In genomic region chr2:237858294-237859081, GRCh38 we compare ENCODE assay signal across 8 cellular contexts. TPM values are rescaled to one million over a fixed set of nuclear protein-coding genes. Genes with fewer than 3 reads are reported as not detected.
DNase-seq lines count a peak whose midpoint lies in the region; ATAC-seq and TF ChIP-seq lines count a peak whose summit lies in the region.

No MANE protein-coding gene starts in this region.

- no peaks in the 10 kb centered on the region for H3K27me3 ChIP-seq in KMS-11 (ENCODE audit: insufficient read depth, low read depth)
- no peaks in the 10 kb centered on the region for H3K27me3 ChIP-seq in hepatocyte

- DNase-seq in GM04504 (ENCODE audit: low read depth): peak; percentile 62
- peak; percentile 80 for DNase-seq in RWPE1 (ENCODE audit: low spot score)
- DNase-seq in astrocyte of the spinal cord (ENCODE audit: low read depth, low spot score): peak; percentile 89
- DNase-seq in hepatocyte (ENCODE audit: low spot score): peak; percentile 88
- peak; percentile 43 for DNase-seq in pulmonary artery endothelial cell (ENCODE audit: low read depth, low spot score)

- POLR2A ChIA-PET in RWPE1 (lab: Yijun Ruan, JAX; ENCODE audit: low non-redundant PET): interaction anchor here (1.1 kb wide), 1 partner anchor 110 kb away, joined by 3 read pairs; no protein-coding TSS in a partner anchor

- H3K9ac ChIP-seq in KMS-11: no peak overlapping the region

- H3K4me2 ChIP-seq in KMS-11 (no peak overlapping the region), hepatocyte (peak overlapping the region; percentile 92)

- H2AFZ ChIP-seq in KMS-11 (ENCODE audit: low read depth) (no peak overlapping the region), hepatocyte (no peak overlapping the region)

- H3K4me1 ChIP-seq in KMS-11 (ENCODE audit: low read depth, poor library complexity, severe bottlenecking) (peaks cover 6% of the 10 kb centered on the region), hepatocyte (ENCODE audit: insufficient read depth) (peaks cover 21% of the 10 kb centered on the region)

- H4K20me1 ChIP-seq in KMS-11 (ENCODE audit: insufficient read depth) (no peaks in the 10 kb centered on the region), hepatocyte (ENCODE audit: insufficient read depth, poor library complexity, severe bottlenecking) (no peaks in the 10 kb centered on the region)

- 42% methylated on average over 14 of the region's 14 CpGs for WGBS in hepatocyte (ENCODE audit: low lambda C conversion rate, missing lambda C conversion rate)

- ATAC-seq in GM21381 (IDR thresholded peaks at IDR 0.05; ENCODE audit: unreplicated experiment) (no peak), HG03039 (IDR thresholded peaks at IDR 0.05; ENCODE audit: unreplicated experiment) (no peak)

- H3K4me3 ChIP-seq in KMS-11 (IDR thresholded peaks at IDR 0.05; ENCODE audit: insufficient read depth, low read depth, low read length) (no peak overlapping the region), astrocyte of the spinal cord (ENCODE audit: low read depth, low read length) (no peak overlapping the region), hepatocyte (no peak overlapping the region)

- H3K27ac ChIP-seq in KMS-11 (no peak overlapping the region), RWPE1 (peak overlapping the region; percentile 75), hepatocyte (peak overlapping the region; percentile 82)

- peak; percentile 49 for TF ChIP-seq CTCF in KMS-11 (conservative IDR thresholded peaks at IDR 0.05; ENCODE audit: low read depth, low read length)
- TF ChIP-seq CTCF in RWPE1 (conservative IDR thresholded peaks at IDR 0.05; ENCODE audit: low read depth): peak; percentile 87
- TF ChIP-seq CTCF in astrocyte of the spinal cord (IDR thresholded peaks at IDR 0.05; ENCODE audit: low read depth, low read length): peak; percentile 92
- TF ChIP-seq CTCF in hepatocyte (IDR thresholded peaks at IDR 0.05; ENCODE audit: poor library complexity): peak; percentile 86

- in situ Hi-C loops in astrocyte of the spinal cord (cut with HindIII; ENCODE audit: low sequenced_read_pairs): no loop called here

- CTCF ChIA-PET in RWPE1 (lab: Yijun Ruan, JAX): interaction anchor here (0.5 to 1.6 kb wide), 23 partner anchors 15 to 405 kb away, joined by 3 to 9 read pairs (median 4); no protein-coding TSS in a partner anchor

- no peaks in the 10 kb centered on the region for H3K79me2 ChIP-seq in KMS-11 (ENCODE audit: insufficient read depth, low read depth)
- H3K79me2 ChIP-seq in hepatocyte: peaks cover 12% of the 10 kb centered on the region

- no peaks in the 10 kb centered on the region for H3K9me3 ChIP-seq in hepatocyte (ENCODE audit: low read depth)

- H3K36me3 ChIP-seq in KMS-11 (ENCODE audit: insufficient read depth) (no peaks in the 10 kb centered on the region), hepatocyte (replicated peaks; ENCODE audit: insufficient read depth, low read depth) (no peaks in the 10 kb centered on the region)

- H3K9me2 ChIP-seq in hepatocyte (replicated peaks; ENCODE audit: insufficient read depth): no peaks in the 10 kb centered on the region

RNA-seq across cellular contexts. Expression of gene RAMP1, which starts 0.9 kb away (rescaled TPM):
- total RNA-seq in hepatocyte (134 and 156 TPM in 2 replicates), pulmonary artery endothelial cell (not detected in 2 replicates)
- polyA plus RNA-seq in hepatocyte: 329 and 383 TPM in 2 replicates

RNA-seq across cellular contexts. Expression of gene RBM44, which starts 59.9 kb away (rescaled TPM):
- 0.40 and 0.53 TPM in 2 replicates for total RNA-seq in hepatocyte
- polyA plus RNA-seq in hepatocyte: 0.47 and 0.76 TPM in 2 replicates
- total RNA-seq in pulmonary artery endothelial cell: 0.33 and 0.39 TPM in 2 replicates

Comparison
In these comparisons a context has a peak if more than half of its experiments do, and no peak if none do; other contexts are left out.
1. RNA of gene RAMP1, which starts 0.9 kb away (total RNA-seq): 134 to 156 TPM in hepatocyte; not detected in pulmonary artery endothelial cell; every median in the first group is over 100 times any median in the second.
2. Peak in every context shown above with its lines, with median percentiles within 50 percentile points of each other: DNase-seq and CTCF ChIP-seq.